ENCODE assay signal across 8 cellular contexts in the genomic region with DNA sequence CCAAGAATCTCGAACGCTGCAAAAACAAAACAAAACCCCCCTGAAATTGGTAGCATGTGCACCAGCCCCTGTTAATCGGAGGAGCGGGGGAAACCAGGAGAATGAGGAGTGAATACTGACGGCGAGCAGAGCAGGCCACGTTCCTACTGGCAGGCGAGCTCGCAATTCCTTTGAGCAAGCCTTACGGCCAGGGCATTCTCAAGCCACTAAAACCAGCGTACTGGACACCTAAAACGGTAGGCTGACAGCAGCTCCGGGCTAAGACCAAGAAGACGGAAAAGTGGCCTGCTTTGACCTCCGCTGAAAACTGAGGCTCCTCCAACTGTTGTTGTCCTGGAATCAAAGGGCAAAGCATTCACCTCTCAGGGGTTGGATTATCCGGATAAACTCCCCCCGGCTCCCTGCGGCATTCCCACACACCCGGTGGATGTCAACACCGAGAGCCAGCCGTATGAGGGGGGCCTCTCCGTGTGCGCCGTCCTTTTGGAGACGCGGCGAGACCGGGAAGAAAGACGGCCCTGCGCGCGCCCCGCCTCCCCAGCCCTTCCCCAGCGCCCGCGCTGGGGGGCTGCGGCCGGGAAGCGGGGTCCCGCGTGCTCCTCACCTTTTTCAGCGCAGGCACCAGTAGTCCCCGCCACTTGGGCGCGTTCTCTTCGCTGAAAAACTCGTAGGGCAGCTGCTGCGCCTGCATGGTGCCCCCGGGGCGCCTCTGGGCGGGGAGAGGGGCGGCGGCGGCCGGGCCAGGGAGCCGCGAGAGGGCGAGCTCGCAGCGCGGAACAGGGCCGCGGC. TPM values are rescaled to one million over a fixed set of nuclear protein-coding genes. Genes with fewer than 3 reads are reported as not detected.
DNase-seq lines count a peak whose midpoint lies in the region; ATAC-seq and TF ChIP-seq lines count a peak whose summit lies in the region.

No MANE protein-coding gene starts in this region.

- DNase-seq in AG09309 (ENCODE audit: low read depth) (no peak), NCI-H748 treated with DMSO at 0.1 percent for 48 hours (lab: John Stamatoyannopoulos, UW) (peak; percentile 29), activated T-cell treated with anti-CD3 and anti-CD28 coated beads for 4 hours (peak; percentile 37), epithelial cell of prostate (ENCODE audit: low read depth, low spot score) (no peak), mucosa of gallbladder (ENCODE audit: low spot score) (peak; percentile 31)
- DNase-seq in stimulated activated naive CD4-positive, alpha-beta T cell (lab: John Stamatoyannopoulos, UW) = peak; percentile 10 to 54 (median 42)

- H3K27ac ChIP-seq in epithelial cell of prostate = peak overlapping the region; percentile 91

- ATAC-seq in GM18519 (IDR thresholded peaks at IDR 0.05; ENCODE audit: low FRiP score, unreplicated experiment) (peak; percentile 31), HG03060 (IDR thresholded peaks at IDR 0.05; ENCODE audit: low read depth, unreplicated experiment) (peak; percentile 5)

- no peak for TF ChIP-seq CTCF in AG09309 (IDR thresholded peaks at IDR 0.05; ENCODE audit: control insufficient read depth, insufficient read depth, low read depth, low read length, missing control alignments)

- peak overlapping the region; percentile 86 for H3K4me3 ChIP-seq in AG09309 (ENCODE audit: control insufficient read depth, low read depth, low read length)

RNA-seq across cellular contexts. Expression of gene SOS1, which starts 0.9 kb away (rescaled TPM):
- 42.1 TPM for total RNA-seq in mucosa of gallbladder

Comparison
In these comparisons a context has a peak if more than half of its experiments do, and no peak if none do; other contexts are left out.
1. DNase-seq: peak in NCI-H748 treated with DMSO at 0.1 percent for 48 hours (single experiment), activated T-cell treated with anti-CD3 and anti-CD28 coated beads for 4 hours (single experiment), mucosa of gallbladder (single experiment) and stimulated activated naive CD4-positive, alpha-beta T cell (6 of 6); none in AG09309 (single experiment) and epithelial cell of prostate (single experiment).